1 cellular context compared by ENCODE assay signal in the genomic region with DNA sequence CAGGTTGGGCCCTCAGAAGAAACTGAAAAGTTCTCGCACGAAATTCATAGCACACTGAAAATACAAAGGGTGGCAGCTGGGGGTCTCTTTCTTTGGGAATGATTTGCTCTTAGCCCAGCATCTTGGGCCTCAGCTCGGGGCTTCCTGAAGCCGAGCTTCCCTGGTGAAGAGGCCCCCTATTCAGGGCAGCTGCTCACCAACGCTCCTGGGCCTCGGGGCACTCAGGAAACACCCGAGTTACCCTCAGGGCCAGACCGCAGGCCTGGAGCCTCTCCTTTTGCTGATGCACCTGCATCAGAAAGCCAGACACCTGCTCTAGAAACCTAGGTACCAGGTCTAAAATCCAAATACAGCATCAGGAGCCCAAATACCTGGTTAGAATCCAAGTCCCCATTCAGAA.
TF ChIP-seq lines count a peak whose summit lies in the region.

No MANE protein-coding gene starts in this region.

TF ChIP-seq in SK-N-SH, 30 proteins besides CTCF, POLR2A, EP300 and RAD21 (continued from another document):
- no peak for TF ChIP-seq SMC3 (IDR thresholded peaks at IDR 0.05; ENCODE audit: low read depth, low read length)
- no peak for TF ChIP-seq TEAD4 (IDR thresholded peaks at IDR 0.05; ENCODE audit: borderline replicate concordance, insufficient read depth)
- no peak for TF ChIP-seq FOSL2 (IDR thresholded peaks at IDR 0.05; ENCODE audit: borderline replicate concordance, low read depth)
- no peak for TF ChIP-seq NFIC (IDR thresholded peaks at IDR 0.05; ENCODE audit: borderline replicate concordance)
